In the genomic region with DNA sequence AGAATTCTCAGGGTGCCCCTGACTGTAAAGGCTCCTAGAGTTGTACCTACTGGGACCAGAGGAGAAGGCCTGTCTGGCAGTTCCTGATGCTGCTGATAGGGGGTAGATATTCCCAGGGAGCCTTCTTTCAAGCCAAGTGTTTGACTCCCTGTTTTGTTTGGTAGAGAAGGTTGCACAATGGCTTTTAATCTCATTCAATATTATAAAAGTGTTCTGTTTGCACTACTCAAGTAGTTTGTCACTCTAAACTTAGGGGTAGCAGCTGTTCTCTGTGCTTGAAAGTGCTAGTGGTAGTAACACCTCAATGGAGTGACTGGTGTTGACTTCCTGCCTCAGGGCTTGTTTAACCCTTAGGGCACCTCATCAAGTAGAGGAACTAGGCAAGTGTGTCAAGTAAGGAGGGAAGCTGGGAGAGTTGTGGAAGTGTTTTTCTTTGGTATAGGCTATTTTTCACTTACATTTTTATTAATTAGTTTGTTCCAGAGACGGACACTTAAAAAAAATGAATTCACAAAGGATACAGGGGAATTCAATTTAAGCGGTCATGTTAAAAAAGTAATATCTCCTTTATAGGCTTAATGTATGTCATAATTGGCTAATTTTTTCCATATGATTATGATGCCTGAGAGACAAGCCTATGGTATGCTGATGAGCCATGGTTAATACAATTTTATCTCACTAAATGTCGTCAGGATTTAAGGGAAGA, we compare ENCODE assay signal across 8 cellular contexts. TPM values are rescaled to one million over a fixed set of nuclear protein-coding genes. Genes with fewer than 3 reads are reported as not detected.
DNase-seq lines count a peak whose midpoint lies in the region; ATAC-seq, FAIRE-seq and TF ChIP-seq lines count a peak whose summit lies in the region.

No MANE protein-coding gene starts in this region.

- ATAC-seq in HG02759 (IDR thresholded peaks at IDR 0.05; ENCODE audit: unreplicated experiment): no peak

- no peaks in the 10 kb centered on the region for H3K4me1 ChIP-seq in neural progenitor cell

- no peaks in the 10 kb centered on the region for H3K27me3 ChIP-seq in neural progenitor cell

- H3K36me3 Mint-ChIP-seq in neural progenitor cell: no peaks in the 10 kb centered on the region
- H3K36me3 Mint-ChIP-seq in chondrocyte (ENCODE audit: low read depth): no peaks in the 10 kb centered on the region

- peak; percentile 17 for TF ChIP-seq CTCF in NB4 (IDR thresholded peaks at IDR 0.05; ENCODE audit: low read depth, low read length)
- TF ChIP-seq CTCF in neural progenitor cell (IDR thresholded peaks at IDR 0.05): peak; percentile 22
- TF ChIP-seq CTCF in chondrocyte (IDR thresholded peaks at IDR 0.05): no peak

- TF ChIP-seq POLR2A in NB4 (IDR thresholded peaks at IDR 0.05; ENCODE audit: extremely low read depth, insufficient read length) (no peak), GM12892 (IDR thresholded peaks at IDR 0.05; ENCODE audit: low read depth, low read length) (no peak)

- no peak overlapping the region for H3K9ac ChIP-seq in neural progenitor cell

- peaks cover 9% of the 10 kb centered on the region for H4K20me1 ChIP-seq in neural progenitor cell (ENCODE audit: low read depth)

- peaks cover 5% of the 10 kb centered on the region for H3K36me3 ChIP-seq in neural progenitor cell

- peaks cover 2% of the 10 kb centered on the region for H3K4me1 Mint-ChIP-seq in neural progenitor cell
- H3K4me1 Mint-ChIP-seq in chondrocyte (ENCODE audit: low read depth): peaks cover 16% of the 10 kb centered on the region

- H2AFZ ChIP-seq in neural progenitor cell (replicated peaks): no peak overlapping the region

- H3K9me3 ChIP-seq in neural progenitor cell (ENCODE audit: low read depth): no peaks in the 10 kb centered on the region

- H3K27ac ChIP-seq in cingulate gyrus (ENCODE audit: low read depth, low read length) (peak overlapping the region; percentile 24), neural progenitor cell (peak overlapping the region; percentile 1)

- peaks cover 3% of the 10 kb centered on the region for H3K27me3 Mint-ChIP-seq in neural progenitor cell (ENCODE audit: insufficient read depth, low read depth)
- H3K27me3 Mint-ChIP-seq in chondrocyte (ENCODE audit: low read depth): no peaks in the 10 kb centered on the region

- DNase-seq in DMS 273 treated with DMSO at 0.1 percent for 48 hours (lab: John Stamatoyannopoulos, UW): peak; percentile 13
- peak; percentile 46 for DNase-seq in NB4 (ENCODE audit: low read depth)
- DNase-seq in neural progenitor cell (ENCODE audit: low spot score): peak; percentile 15
- DNase-seq in GM12892 (ENCODE audit: insufficient read length): no peak
- DNase-seq in NCI-H526 (lab: John Stamatoyannopoulos, UW): no peak
- DNase-seq in chondrocyte (ENCODE audit: low spot score): no peak

- H3K4me3 Mint-ChIP-seq in neural progenitor cell (no peak overlapping the region), chondrocyte (ENCODE audit: unreplicated experiment) (no peak overlapping the region)

- H3K9me3 Mint-ChIP-seq in neural progenitor cell (no peaks in the 10 kb centered on the region), chondrocyte (ENCODE audit: low read depth) (no peaks in the 10 kb centered on the region)

- FAIRE-seq in GM12892 (lab: Jason Lieb, UNC): no peak

- H3K79me2 ChIP-seq in neural progenitor cell (ENCODE audit: low read depth): no peaks in the 10 kb centered on the region

- H3K27ac Mint-ChIP-seq in neural progenitor cell (no peak overlapping the region), chondrocyte (ENCODE audit: unreplicated experiment) (no peak overlapping the region)

- H3K4me2 ChIP-seq in neural progenitor cell: no peak overlapping the region

- peaks cover 17% of the 10 kb centered on the region for H3F3A ChIP-seq in neural progenitor cell (ENCODE audit: low read depth)

- H3K4me3 ChIP-seq in NB4 (ENCODE audit: low read depth, low read length) (no peak overlapping the region), neural progenitor cell (no peak overlapping the region)

RNA-seq across cellular contexts. Expression of a gene that starts 38.1 kb away (rescaled TPM):
- total RNA-seq in neural progenitor cell (ENCODE audit: low replicate concordance) (8.6 TPM in 2 replicates), chondrocyte (9.2 to 10.8 TPM (median 9.7 TPM) in 3 replicates)
- polyA plus RNA-seq in GM12892 (2012; ENCODE audit: missing spikeins): 7.1 TPM

RNA-seq across cellular contexts. Expression of a gene that starts 59.5 kb away (rescaled TPM):
- total RNA-seq in neural progenitor cell (ENCODE audit: low replicate concordance) (92.0 and 106 TPM in 2 replicates), chondrocyte (56.4 to 62.7 TPM (median 58.6 TPM) in 3 replicates)
- polyA plus RNA-seq in GM12892 (2012; ENCODE audit: missing spikeins): 84.5 TPM

Comparison
In these comparisons a context has a peak if more than half of its experiments do, and no peak if none do; other contexts are left out.
1. DNase-seq: peak in DMS 273 treated with DMSO at 0.1 percent for 48 hours (single experiment), NB4 (single experiment) and neural progenitor cell (single experiment); none in GM12892 (single experiment), NCI-H526 (0 of 2) and chondrocyte (single experiment).